Comparison of ENCODE assay signal across 1 cellular context in the genomic region with DNA sequence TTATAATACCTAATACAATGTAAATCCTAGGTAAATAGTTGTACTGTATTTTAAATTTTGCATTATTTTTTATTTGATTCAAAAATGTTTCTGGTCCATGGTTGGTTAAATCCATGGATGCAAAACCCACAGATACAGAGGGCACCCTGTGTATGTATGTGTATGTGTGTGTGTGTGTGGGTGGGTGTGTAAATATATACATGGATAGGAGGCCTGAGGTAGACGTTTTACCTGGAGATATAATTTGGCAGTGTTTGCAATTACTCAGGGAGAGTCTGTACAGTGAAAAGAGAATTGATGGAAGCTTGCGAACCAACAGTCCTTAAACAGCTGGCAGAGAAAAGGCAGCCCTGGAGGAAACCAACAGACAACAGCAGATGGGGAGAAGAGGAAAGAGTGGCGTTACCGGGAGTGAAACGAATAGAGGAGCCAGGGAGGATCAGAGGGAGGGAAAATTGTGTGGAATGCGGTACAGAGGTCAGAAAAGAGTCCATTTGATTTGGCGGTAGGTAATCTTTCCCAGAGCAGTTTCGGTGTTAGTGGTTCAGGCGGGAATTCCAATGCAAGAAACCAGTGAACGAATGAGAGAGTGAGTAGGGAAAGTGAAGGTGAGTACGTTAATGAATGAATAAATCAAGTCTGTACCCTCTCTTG.
A peak's percentile ranks its signal among the peaks of the same experiment; 100 is the strongest.
TF ChIP-seq lines count a peak whose summit lies in the region.

No MANE protein-coding gene starts in this region.

TF ChIP-seq in K562, 482 proteins besides CTCF, POLR2A, EP300 and RAD21 (continued from another document and continues in another):
- TF ChIP-seq, protein P1, sequence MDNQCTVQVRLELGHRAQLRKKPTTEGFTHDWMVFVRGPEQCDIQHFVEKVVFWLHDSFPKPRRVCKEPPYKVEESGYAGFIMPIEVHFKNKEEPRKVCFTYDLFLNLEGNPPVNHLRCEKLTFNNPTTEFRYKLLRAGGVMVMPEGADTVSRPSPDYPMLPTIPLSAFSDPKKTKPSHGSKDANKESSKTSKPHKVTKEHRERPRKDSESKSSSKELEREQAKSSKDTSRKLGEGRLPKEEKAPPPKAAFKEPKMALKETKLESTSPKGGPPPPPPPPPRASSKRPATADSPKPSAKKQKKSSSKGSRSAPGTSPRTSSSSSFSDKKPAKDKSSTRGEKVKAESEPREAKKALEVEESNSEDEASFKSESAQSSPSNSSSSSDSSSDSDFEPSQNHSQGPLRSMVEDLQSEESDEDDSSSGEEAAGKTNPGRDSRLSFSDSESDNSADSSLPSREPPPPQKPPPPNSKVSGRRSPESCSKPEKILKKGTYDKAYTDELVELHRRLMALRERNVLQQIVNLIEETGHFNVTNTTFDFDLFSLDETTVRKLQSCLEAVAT (IDR thresholded peaks at IDR 0.05), result peak; percentile 67 to 90; a peak in 3 of 4 replicates
- TF ChIP-seq HMGN3 (IDR thresholded peaks at IDR 0.05; ENCODE audit: borderline replicate concordance, extremely low read depth, insufficient read length, low read depth, low read length) (no peak), XRCC3 (IDR thresholded peaks at IDR 0.05) (no peak), RUNX1 (IDR thresholded peaks at IDR 0.05; ENCODE audit: low read depth) (no peak), RAD51 (IDR thresholded peaks at IDR 0.05; ENCODE audit: borderline replicate concordance, low read depth) (peak; percentile 34; the same call in 1 of the 2 replicates), UBTF (IDR thresholded peaks at IDR 0.05; ENCODE audit: borderline replicate concordance in 1 of 2, low read depth in 2 of 2, low read length in 2 of 2) (no peak), PATZ1 (CRISPR knock-in tag; IDR thresholded peaks at IDR 0.05; ENCODE audit: borderline replicate concordance) (no peak), NUFIP1 (IDR thresholded peaks at IDR 0.05; ENCODE audit: partially characterized antibody) (no peak), TEAD4 (IDR thresholded peaks at IDR 0.05; ENCODE audit: low read length) (peak; percentile 10; the same call in 1 of the 2 replicates), TEAD4 (CRISPR knock-in tag; IDR thresholded peaks at IDR 0.05; ENCODE audit: borderline replicate concordance) (no peak), MCM3 (IDR thresholded peaks at IDR 0.05) (no peak), ZNF586 (CRISPR knock-in tag; conservative IDR thresholded peaks at IDR 0.05) (no peak), TCF7L2 (IDR thresholded peaks at IDR 0.05; ENCODE audit: low read depth, low read length) (peak; percentile 75; the same call in 1 of the 2 replicates), ZNF644 (tag; IDR thresholded peaks at IDR 0.05; ENCODE audit: low read depth) (0 out of 2 replicates have a peak, but pooled peaks have one; percentile 9), ZNF766 (CRISPR knock-in tag; conservative IDR thresholded peaks at IDR 0.05) (peak; percentile 85), HBP1 (CRISPR knock-in tag; IDR thresholded peaks at IDR 0.05) (0 out of 2 replicates have a peak, but pooled peaks have one; percentile 7), SREBF2 (CRISPR knock-in tag; IDR thresholded peaks at IDR 0.05) (no peak), ZNF75A (CRISPR knock-in tag; IDR thresholded peaks at IDR 0.05) (no peak), KDM4B (IDR thresholded peaks at IDR 0.05; ENCODE audit: borderline replicate concordance in 2 of 2, low read depth in 1 of 2) (no peak)
- TF ChIP-seq, protein P2, sequence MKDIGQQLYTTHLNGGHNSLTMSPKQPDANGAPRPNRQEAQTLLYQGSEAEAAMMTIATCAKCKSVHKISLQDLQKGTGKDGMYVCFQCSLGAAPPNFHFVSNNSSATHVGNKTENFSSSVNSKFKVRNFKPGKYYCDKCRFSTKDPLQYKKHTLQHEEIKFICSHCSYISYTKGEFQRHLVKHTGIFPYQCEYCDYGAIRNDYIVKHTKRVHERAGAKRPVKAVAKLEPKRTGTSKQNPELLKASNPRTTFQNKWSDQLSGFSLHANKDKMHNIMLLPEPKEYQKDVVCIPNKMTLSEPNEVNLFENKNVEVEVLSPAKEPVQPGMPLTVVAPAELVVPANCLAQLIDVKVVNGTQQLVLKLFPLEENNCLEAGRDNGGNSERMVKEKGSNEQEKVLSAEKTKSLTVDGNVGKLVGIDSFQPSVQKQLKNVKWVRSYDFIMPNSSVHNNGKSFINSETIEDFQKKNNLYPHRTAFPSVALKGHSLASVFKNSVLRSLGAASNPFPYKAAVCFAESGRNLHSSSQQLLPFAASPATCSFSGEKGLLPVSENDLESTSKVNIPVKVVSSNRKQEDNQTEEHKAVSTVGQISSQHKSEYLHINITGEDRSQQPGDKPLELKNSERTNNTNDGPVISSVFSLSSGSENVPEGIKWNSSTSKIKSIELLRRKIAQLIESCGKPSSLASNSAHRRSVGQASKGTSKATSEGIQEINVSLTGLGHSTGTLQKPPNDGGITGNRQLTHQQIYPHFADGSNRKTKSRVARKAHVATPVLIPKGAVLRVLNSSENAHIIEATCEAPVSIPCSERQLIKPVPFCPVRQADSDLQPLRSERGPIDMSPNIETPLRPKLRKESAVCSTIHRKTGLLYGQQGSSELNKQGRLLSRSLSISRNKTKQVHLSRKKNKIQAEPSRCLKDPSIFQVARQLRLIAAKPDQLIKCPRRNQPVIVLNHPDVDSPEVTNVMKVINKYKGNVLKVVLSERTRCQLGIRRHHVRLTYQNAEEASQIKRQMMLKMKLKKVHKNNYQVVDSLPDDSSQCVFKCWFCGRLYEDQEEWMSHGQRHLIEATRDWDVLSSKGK (CRISPR knock-in tag; IDR thresholded peaks at IDR 0.05), result no peak
- TF ChIP-seq, protein P3, sequence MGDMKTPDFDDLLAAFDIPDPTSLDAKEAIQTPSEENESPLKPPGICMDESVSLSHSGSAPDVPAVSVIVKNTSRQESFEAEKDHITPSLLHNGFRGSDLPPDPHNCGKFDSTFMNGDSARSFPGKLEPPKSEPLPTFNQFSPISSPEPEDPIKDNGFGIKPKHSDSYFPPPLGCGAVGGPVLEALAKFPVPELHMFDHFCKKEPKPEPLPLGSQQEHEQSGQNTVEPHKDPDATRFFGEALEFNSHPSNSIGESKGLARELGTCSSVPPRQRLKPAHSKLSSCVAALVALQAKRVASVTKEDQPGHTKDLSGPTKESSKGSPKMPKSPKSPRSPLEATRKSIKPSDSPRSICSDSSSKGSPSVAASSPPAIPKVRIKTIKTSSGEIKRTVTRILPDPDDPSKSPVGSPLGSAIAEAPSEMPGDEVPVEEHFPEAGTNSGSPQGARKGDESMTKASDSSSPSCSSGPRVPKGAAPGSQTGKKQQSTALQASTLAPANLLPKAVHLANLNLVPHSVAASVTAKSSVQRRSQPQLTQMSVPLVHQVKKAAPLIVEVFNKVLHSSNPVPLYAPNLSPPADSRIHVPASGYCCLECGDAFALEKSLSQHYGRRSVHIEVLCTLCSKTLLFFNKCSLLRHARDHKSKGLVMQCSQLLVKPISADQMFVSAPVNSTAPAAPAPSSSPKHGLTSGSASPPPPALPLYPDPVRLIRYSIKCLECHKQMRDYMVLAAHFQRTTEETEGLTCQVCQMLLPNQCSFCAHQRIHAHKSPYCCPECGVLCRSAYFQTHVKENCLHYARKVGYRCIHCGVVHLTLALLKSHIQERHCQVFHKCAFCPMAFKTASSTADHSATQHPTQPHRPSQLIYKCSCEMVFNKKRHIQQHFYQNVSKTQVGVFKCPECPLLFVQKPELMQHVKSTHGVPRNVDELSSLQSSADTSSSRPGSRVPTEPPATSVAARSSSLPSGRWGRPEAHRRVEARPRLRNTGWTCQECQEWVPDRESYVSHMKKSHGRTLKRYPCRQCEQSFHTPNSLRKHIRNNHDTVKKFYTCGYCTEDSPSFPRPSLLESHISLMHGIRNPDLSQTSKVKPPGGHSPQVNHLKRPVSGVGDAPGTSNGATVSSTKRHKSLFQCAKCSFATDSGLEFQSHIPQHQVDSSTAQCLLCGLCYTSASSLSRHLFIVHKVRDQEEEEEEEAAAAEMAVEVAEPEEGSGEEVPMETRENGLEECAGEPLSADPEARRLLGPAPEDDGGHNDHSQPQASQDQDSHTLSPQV (IDR thresholded peaks at IDR 0.05), result peak; percentile 63; the same call in 1 of the 2 replicates
- TF ChIP-seq, protein P4, sequence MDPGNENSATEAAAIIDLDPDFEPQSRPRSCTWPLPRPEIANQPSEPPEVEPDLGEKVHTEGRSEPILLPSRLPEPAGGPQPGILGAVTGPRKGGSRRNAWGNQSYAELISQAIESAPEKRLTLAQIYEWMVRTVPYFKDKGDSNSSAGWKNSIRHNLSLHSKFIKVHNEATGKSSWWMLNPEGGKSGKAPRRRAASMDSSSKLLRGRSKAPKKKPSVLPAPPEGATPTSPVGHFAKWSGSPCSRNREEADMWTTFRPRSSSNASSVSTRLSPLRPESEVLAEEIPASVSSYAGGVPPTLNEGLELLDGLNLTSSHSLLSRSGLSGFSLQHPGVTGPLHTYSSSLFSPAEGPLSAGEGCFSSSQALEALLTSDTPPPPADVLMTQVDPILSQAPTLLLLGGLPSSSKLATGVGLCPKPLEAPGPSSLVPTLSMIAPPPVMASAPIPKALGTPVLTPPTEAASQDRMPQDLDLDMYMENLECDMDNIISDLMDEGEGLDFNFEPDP (CRISPR knock-in tag; IDR thresholded peaks at IDR 0.05), result no peak
- TF ChIP-seq, protein P5, sequence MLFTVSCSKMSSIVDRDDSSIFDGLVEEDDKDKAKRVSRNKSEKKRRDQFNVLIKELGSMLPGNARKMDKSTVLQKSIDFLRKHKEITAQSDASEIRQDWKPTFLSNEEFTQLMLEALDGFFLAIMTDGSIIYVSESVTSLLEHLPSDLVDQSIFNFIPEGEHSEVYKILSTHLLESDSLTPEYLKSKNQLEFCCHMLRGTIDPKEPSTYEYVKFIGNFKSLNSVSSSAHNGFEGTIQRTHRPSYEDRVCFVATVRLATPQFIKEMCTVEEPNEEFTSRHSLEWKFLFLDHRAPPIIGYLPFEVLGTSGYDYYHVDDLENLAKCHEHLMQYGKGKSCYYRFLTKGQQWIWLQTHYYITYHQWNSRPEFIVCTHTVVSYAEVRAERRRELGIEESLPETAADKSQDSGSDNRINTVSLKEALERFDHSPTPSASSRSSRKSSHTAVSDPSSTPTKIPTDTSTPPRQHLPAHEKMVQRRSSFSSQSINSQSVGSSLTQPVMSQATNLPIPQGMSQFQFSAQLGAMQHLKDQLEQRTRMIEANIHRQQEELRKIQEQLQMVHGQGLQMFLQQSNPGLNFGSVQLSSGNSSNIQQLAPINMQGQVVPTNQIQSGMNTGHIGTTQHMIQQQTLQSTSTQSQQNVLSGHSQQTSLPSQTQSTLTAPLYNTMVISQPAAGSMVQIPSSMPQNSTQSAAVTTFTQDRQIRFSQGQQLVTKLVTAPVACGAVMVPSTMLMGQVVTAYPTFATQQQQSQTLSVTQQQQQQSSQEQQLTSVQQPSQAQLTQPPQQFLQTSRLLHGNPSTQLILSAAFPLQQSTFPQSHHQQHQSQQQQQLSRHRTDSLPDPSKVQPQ (CRISPR knock-in tag; IDR thresholded peaks at IDR 0.05; ENCODE audit: borderline replicate concordance), result no peak
- TF ChIP-seq, protein P6, sequence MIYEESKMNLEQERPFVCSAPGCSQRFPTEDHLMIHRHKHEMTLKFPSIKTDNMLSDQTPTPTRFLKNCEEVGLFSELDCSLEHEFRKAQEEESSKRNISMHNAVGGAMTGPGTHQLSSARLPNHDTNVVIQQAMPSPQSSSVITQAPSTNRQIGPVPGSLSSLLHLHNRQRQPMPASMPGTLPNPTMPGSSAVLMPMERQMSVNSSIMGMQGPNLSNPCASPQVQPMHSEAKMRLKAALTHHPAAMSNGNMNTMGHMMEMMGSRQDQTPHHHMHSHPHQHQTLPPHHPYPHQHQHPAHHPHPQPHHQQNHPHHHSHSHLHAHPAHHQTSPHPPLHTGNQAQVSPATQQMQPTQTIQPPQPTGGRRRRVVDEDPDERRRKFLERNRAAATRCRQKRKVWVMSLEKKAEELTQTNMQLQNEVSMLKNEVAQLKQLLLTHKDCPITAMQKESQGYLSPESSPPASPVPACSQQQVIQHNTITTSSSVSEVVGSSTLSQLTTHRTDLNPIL (CRISPR knock-in tag; IDR thresholded peaks at IDR 0.05), result no peak
